In the genomic region with DNA sequence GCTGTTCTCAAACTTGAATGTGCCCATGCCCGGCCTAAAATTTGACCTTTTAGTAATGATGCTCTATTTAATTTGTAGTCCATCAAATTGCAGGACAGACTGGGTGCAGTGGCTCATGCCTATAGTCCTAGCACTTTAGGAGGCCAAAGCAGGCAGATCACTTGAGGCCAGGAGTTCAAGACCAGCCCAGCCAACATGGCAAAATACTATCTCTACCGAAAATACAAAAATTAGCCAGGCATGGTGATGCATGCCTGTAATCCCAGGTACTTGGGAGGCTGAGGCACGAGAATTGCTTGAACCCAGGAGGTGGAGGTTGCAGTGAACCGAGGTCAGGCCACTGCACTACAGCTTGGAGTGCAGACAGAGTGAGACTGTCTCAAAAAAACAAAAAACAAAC, we compare ENCODE assay signal across 6 cellular contexts. TPM values are rescaled to one million over a fixed set of nuclear protein-coding genes. Genes with fewer than 3 reads are reported as not detected.
"Had no signal": no experiment of that assay in that cellular context is flagged by ENCODE, and none has a peak within 500 bp of the region (broad histone marks: within the 10 kb centered on the region; RNA-seq: fewer than 3 reads in every experiment).

No MANE protein-coding gene starts in this region.

RNA-seq across cellular contexts. Expression of a gene that starts 51.3 kb away (rescaled TPM):
- total RNA-seq: OCI-LY7, PC-9, Peyer's patch, Right ventricle myocardium inferior, SJSA1 had no signal
- polyA plus RNA-seq: SK-N-SH had no signal
